ENCODE assay signal across 8 cellular contexts in the genomic region with DNA sequence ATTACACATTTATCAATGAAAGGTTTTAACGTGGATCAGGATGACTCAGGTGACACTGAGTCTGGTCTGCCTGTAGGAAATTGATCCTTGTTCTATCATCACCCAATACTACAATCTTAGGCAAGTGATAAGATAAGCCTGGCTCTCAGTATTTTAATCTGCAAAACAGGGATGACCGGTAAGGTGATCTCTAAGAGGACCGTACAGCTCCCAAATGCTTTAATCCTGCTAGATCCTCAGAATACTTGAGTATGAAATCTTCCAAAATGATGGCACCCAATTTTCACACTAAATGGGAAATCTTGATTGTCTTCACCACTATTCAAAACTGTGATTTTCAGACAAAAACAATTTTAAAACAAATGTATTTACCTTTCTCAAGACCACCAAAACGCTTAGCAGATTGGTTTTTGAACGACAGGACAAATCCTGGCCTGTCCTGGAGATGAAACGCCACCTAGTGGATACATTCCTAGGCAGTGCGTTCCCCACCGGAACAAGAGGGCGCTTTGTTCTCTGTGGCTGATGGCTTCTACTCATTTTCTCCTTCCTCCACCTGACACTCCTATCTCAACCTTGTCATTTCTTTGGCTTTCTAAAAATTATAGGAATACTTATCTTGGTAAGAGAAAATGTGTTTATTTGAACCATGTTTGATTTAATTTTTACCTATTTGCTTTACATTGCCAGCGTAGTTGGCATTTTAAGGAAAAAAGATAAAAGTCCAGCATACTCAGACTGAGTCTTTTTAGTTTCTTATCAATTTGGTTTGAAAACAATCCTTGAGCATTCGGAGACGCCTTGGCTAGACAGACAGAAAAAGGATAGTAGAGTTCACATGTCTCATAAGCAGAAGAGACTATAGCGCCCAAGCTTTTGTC. TPM values are rescaled to one million over a fixed set of nuclear protein-coding genes. Genes with fewer than 3 reads are reported as not detected.
A peak's percentile ranks its signal among the peaks of the same experiment; 100 is the strongest.
DNase-seq lines count a peak whose midpoint lies in the region; ATAC-seq and TF ChIP-seq lines count a peak whose summit lies in the region.

No MANE protein-coding gene starts in this region.

- intact Hi-C loops in ascending aorta (cut with DNase I) = loop anchor here (5.0 to 10.0 kb wide), 3 partner anchors 786 to 1118 kb away; no protein-coding TSS in a partner anchor
- intact Hi-C loops in gastrocnemius medialis (cut with DNase I; ENCODE audit: low total_unique reads) = no loop called here

- TF ChIP-seq CTCF in LNCAP (IDR thresholded peaks at IDR 0.05) (peak; percentile 95), ascending aorta (IDR thresholded peaks at IDR 0.05) (peak; percentile 54 to 84 (median 83)), hepatocyte (IDR thresholded peaks at IDR 0.05; ENCODE audit: poor library complexity) (peak; percentile 85), gastrocnemius medialis (IDR thresholded peaks at IDR 0.05 in 4 of 5, conservative IDR thresholded peaks at IDR 0.05 in 1 of 5) (peak in 4 of 5 experiments; percentile 19 to 56 (median 47))

- no peaks in the 10 kb centered on the region for H3K9me3 ChIP-seq in ascending aorta
- no peaks in the 10 kb centered on the region for H3K9me3 ChIP-seq in hepatocyte (ENCODE audit: low read depth)
- H3K9me3 ChIP-seq in gastrocnemius medialis = no peaks in the 10 kb centered on the region

- H3K36me3 ChIP-seq in ascending aorta = no peaks in the 10 kb centered on the region
- no peaks in the 10 kb centered on the region for H3K36me3 ChIP-seq in hepatocyte (replicated peaks; ENCODE audit: insufficient read depth, low read depth)
- H3K36me3 ChIP-seq in gastrocnemius medialis = no peaks in the 10 kb centered on the region

- H3K27me3 ChIP-seq in ascending aorta (no peaks in the 10 kb centered on the region), hepatocyte (no peaks in the 10 kb centered on the region), gastrocnemius medialis (no peaks in the 10 kb centered on the region)

- WGBS in hepatocyte (ENCODE audit: low lambda C conversion rate, missing lambda C conversion rate) = 32% methylated on average over 13 of the region's 13 CpGs

- H3K4me2 ChIP-seq in hepatocyte = peak overlapping the region; percentile 53

- peak; percentile 69 for ATAC-seq in GM21786 (IDR thresholded peaks at IDR 0.05; ENCODE audit: unreplicated experiment)
- no peak for ATAC-seq in gastrocnemius medialis
- no peak for ATAC-seq in HG03469 (IDR thresholded peaks at IDR 0.05; ENCODE audit: unreplicated experiment)

- H3K4me3 ChIP-seq in ascending aorta (no peak overlapping the region), hepatocyte (no peak overlapping the region), gastrocnemius medialis (no peak overlapping the region)

- no peak overlapping the region for H3K27ac ChIP-seq in ascending aorta
- H3K27ac ChIP-seq in hepatocyte = peak overlapping the region; percentile 61
- no peak overlapping the region for H3K27ac ChIP-seq in gastrocnemius medialis

- no peaks in the 10 kb centered on the region for H3K79me2 ChIP-seq in hepatocyte

- H3K9me2 ChIP-seq in hepatocyte (replicated peaks; ENCODE audit: insufficient read depth) = no peaks in the 10 kb centered on the region

- peaks cover 0 to 3% of the 10 kb centered on the region in 2 donors for H3K4me1 ChIP-seq in ascending aorta
- no peaks in the 10 kb centered on the region for H3K4me1 ChIP-seq in hepatocyte (ENCODE audit: insufficient read depth)
- no peaks in the 10 kb centered on the region for H3K4me1 ChIP-seq in gastrocnemius medialis

- no peak for TF ChIP-seq POLR2A in gastrocnemius medialis (IDR thresholded peaks at IDR 0.05)

- DNase-seq in GM03348 (ENCODE audit: low spot score) (peak; percentile 69), T-helper 1 cell (peak in 4 of 5 donors; percentile 8 to 45 (median 34)), ascending aorta (ENCODE audit: low spot score in 2 of 2) (peak in 1 of 2 donors; percentile 77), hepatocyte (ENCODE audit: low spot score) (peak; percentile 82), gastrocnemius medialis (no peak)

- H4K20me1 ChIP-seq in hepatocyte (ENCODE audit: insufficient read depth, poor library complexity, severe bottlenecking) = no peaks in the 10 kb centered on the region

- peak overlapping the region; percentile 48 for H2AFZ ChIP-seq in hepatocyte

- in situ Hi-C loops in gastrocnemius medialis (cut with MboI; ENCODE audit: low sequenced_read_pairs in 4 of 4) = loop anchor here in 1 of 4 donors (25.0 kb wide), 1 partner anchor 793 kb away; no protein-coding TSS in a partner anchor

RNA-seq across cellular contexts. Expression of gene VCAN, which starts 41.2 kb away (rescaled TPM):
- 333 TPM for total RNA-seq in ascending aorta
- 367 and 398 TPM in 2 replicates for total RNA-seq in hepatocyte
- 98.0 and 104 TPM in 2 replicates for polyA plus RNA-seq in hepatocyte
- 10 to 100 TPM in 3 of 4 donors, 1 to 10 TPM in 1; 5.9 to 29.9 (median 17.4) TPM for total RNA-seq in gastrocnemius medialis

Comparison
In these comparisons a context has a peak if more than half of its experiments do, and no peak if none do; other contexts are left out.
1. DNase-seq: peak in GM03348 (single experiment), T-helper 1 cell (4 of 5) and hepatocyte (single experiment); none in gastrocnemius medialis (0 of 2).
2. RNA of gene VCAN, which starts 41.2 kb away (total RNA-seq): 367 to 398 TPM in hepatocyte and 333 TPM in ascending aorta (single experiment); 5.9 to 29.9 TPM in gastrocnemius medialis; every median in the first group is over 10 times any median in the second.
3. Peak in every context shown above with its lines, with median percentiles within 50 percentile points of each other: CTCF ChIP-seq.